8 cellular contexts compared by ENCODE assay signal in the genomic region with DNA sequence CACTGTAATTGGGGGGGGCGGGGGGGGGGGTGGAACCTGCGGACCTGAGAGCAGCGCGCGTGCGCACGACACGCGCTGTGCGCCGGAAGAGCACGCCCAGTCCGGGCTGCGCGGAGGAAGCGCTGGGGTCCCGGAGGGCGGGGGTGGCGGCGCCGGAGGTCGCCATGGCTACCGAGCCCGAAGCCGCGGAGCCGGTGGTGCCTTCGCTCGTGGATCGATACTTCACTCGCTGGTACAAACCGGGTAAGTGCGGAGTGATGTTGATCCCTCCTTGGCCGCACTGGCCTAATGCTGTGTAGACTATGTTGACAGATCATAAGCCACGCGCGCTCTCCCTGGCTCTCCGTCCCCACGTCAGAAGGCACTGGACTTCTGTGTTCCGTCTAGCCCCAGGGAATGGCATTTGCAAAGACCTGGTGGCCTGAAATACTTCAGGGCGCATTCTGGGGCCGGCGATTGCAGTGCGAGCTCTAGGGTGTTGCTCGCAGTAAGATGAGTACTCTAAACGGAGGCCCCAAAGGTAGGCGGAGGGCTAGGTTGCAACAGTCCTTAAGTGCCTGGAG. TPM values are rescaled to one million over a fixed set of nuclear protein-coding genes. Genes with fewer than 3 reads are reported as not detected.
DNase-seq lines count a peak whose midpoint lies in the region; ATAC-seq and TF ChIP-seq lines count a peak whose summit lies in the region.

A gene with protein sequence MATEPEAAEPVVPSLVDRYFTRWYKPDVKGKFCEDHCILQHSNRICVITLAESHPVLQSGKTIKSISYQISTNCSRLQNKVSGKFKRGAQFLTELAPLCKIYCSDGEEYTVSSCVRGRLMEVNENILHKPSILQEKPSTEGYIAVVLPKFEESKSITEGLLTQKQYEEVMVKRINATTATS (plus strand): TSS at position 78 of the 563 bp plus-strand sequence. CDS start 87 bp downstream, at position 165.

- H3K9me3 ChIP-seq in AG04450 (ENCODE audit: control insufficient read depth, insufficient read depth, low read length): no peaks in the 10 kb centered on the region

- H3K4me3 ChIP-seq in AG04450 (ENCODE audit: low read depth, low read length): peak within 1 kb of the TSS; percentile 95

- no peak for TF ChIP-seq CTCF in AG04450 (IDR thresholded peaks at IDR 0.05; ENCODE audit: low read depth, low read length)

- H3K27ac ChIP-seq in AG04450 (ENCODE audit: low read depth, low read length): peak within 1 kb of the TSS; percentile 85
- H3K27ac ChIP-seq in cingulate gyrus (ENCODE audit: low read depth, low read length): peak within 1 kb of the TSS; percentile 94
- peak within 1 kb of the TSS; percentile 93 for H3K27ac ChIP-seq in layer of hippocampus (ENCODE audit: low read depth, low read length)

- POLR2A ChIA-PET in AG04450 (lab: Yijun Ruan, JAX): no interaction called here

- ATAC-seq in GM18868 (IDR thresholded peaks at IDR 0.05; ENCODE audit: unreplicated experiment) (peak; percentile 84), HG03108 (IDR thresholded peaks at IDR 0.05; ENCODE audit: unreplicated experiment) (peak; percentile 72)
- peak; percentile 83 to 84 for ATAC-seq in activated CD4-positive, CD25-positive, alpha-beta regulatory T cell treated with anti-CD3 and anti-CD28 coated beads, Interleukin-2, amount 50 U/mL, for 24 hours

- H3K27me3 ChIP-seq in AG04450 (ENCODE audit: control insufficient read depth, insufficient read depth, low read length): no peaks in the 10 kb centered on the region
- H3K27me3 ChIP-seq in layer of hippocampus (ENCODE audit: control insufficient read depth, insufficient read depth, low read length): no peaks in the 10 kb centered on the region

- CTCF ChIA-PET in AG04450 (lab: Charles Lee): interaction anchor here (1.2 kb wide), 1 partner anchor 20 kb away, joined by 5 read pairs; no protein-coding TSS in a partner anchor

- DNase-seq in AG04450 (ENCODE audit: low read depth, low spot score) (peak; percentile 60), NCI-H2227 (lab: John Stamatoyannopoulos, UW; ENCODE audit: unreplicated experiment) (peak; percentile 87)
- peak; percentile 46 to 66 (median 54) for DNase-seq in stimulated activated CD4-positive, alpha-beta T cell treated with anti-CD3 and anti-CD28 coated beads, Interleukin-1b, Interleukin-23, amount 100 ng/mL, for 24 hours (ENCODE audit: low read depth in 4 of 4, low spot score in 1 of 4)

RNA-seq across cellular contexts. Expression of the gene that starts here (rescaled TPM):
- 17.6 and 24.5 TPM in 2 replicates for polyA plus RNA-seq in AG04450 (2011; rRNA removed)
- polyA minus RNA-seq in AG04450 (2011; rRNA and poly(A)+ RNA removed): 3.2 and 6.1 TPM in 2 replicates

Comparison
In these comparisons a context has a peak if more than half of its experiments do, and no peak if none do; other contexts are left out.
1. Peak in every context shown above with its lines: DNase-seq, ATAC-seq, H3K4me3 ChIP-seq and H3K27ac ChIP-seq.